Comparison of ENCODE assay signal across 28 cellular contexts in genomic region chr12:98317939-98318899, GRCh38.
"Had no signal": no experiment of that assay in that cellular context is flagged by ENCODE, and none has a peak within 500 bp of the region (broad histone marks: within the 10 kb centered on the region; RNA-seq: fewer than 3 reads in every experiment).

No MANE protein-coding gene starts in this region.

- FAIRE-seq: endothelial cell of umbilical vein had no signal

- H3K27me3 ChIP-seq: gastroesophageal sphincter, heart right ventricle, left lung, right lobe of liver, stomach, thyroid gland, upper lobe of right lung had no signal

- H3K4me1 Mint-ChIP-seq: activated CD4-positive, alpha-beta T cell treated with anti-CD3 and anti-CD28 coated beads, Interleukin-2, amount 10 ng/mL, durations not matched to agents 7 days and 5 days; activated naive CD4-positive, alpha-beta T cell treated with anti-CD3 and anti-CD28 coated beads, Interleukin-2, amount 50 U/mL, for 24 hours; activated naive CD8-positive, alpha-beta T cell treated with anti-CD3 and anti-CD28 coated beads, Interleukin-2, amount 50 U/mL, for 24 hours; natural killer cell; stimulated activated effector memory CD8-positive, alpha-beta T cell treated with anti-CD3 and anti-CD28 coated beads, Interleukin-12 subunit alpha, Interleukin-12 subunit beta, amount 100 ng/mL, for 72 hours; WTC11 had no signal

- H3K36me3 Mint-ChIP-seq: activated naive CD4-positive, alpha-beta T cell treated with anti-CD3 and anti-CD28 coated beads, Interleukin-2, amount 50 U/mL, for 24 hours; natural killer cell; stimulated activated effector memory CD8-positive, alpha-beta T cell treated with anti-CD3 and anti-CD28 coated beads, Interleukin-12 subunit alpha, Interleukin-12 subunit beta, amount 100 ng/mL, for 72 hours; WTC11 had no signal

- H3K4me1 ChIP-seq: heart right ventricle, left lung, lower lobe of right lung, right lobe of liver, thyroid gland, upper lobe of right lung had no signal

- H3K4me3 ChIP-seq: gastroesophageal sphincter, heart right ventricle, left lung, lower lobe of right lung, right lobe of liver, stomach, thyroid gland, upper lobe of right lung had no signal

- H3K27ac ChIP-seq: gastroesophageal sphincter, heart right ventricle, left lung, lower lobe of right lung, right lobe of liver, stomach, thyroid gland, upper lobe of right lung had no signal

- DNase-seq: activated CD4-positive, alpha-beta T cell treated with anti-CD3 and anti-CD28 coated beads for 1 hour; activated CD4-positive, alpha-beta T cell treated with anti-CD3 and anti-CD28 coated beads, Interleukin-2, amount 10 ng/mL, durations not matched to agents 7 days and 5 days; activated CD8-positive, alpha-beta T cell treated with anti-CD3 and anti-CD28 coated beads for 36 hours; activated naive CD8-positive, alpha-beta T cell treated with anti-CD3 and anti-CD28 coated beads, Interleukin-2, amount 50 U/mL, for 24 hours; activated T-cell treated with anti-CD3 and anti-CD28 coated beads, Interleukin-2, amount 50 U/mL, for 48 hours; amygdala; caudate nucleus; cortex of kidney; heart right ventricle; kidney glomerular epithelial cell; left lung; lower lobe of right lung; mesendoderm; natural killer cell; right lobe of liver; stimulated activated CD4-positive, alpha-beta T cell treated with anti-CD3 and anti-CD28 coated beads, Interleukin-12 subunit alpha, Interleukin-12 subunit beta, amount 100 ng/mL, for 4 hours; stimulated activated CD4-positive, alpha-beta T cell treated with anti-CD3 and anti-CD28 coated beads, Interleukin-4, amount 100 ng/mL, for 24 hours; stomach; T-helper 2 cell; thyroid gland; upper lobe of right lung had no signal

- H3K27ac Mint-ChIP-seq: activated CD4-positive, alpha-beta T cell treated with anti-CD3 and anti-CD28 coated beads, Interleukin-2, amount 10 ng/mL, durations not matched to agents 7 days and 5 days; activated CD8-positive, alpha-beta T cell treated with anti-CD3 and anti-CD28 coated beads for 36 hours; activated naive CD4-positive, alpha-beta T cell treated with anti-CD3 and anti-CD28 coated beads, Interleukin-2, amount 50 U/mL, for 24 hours; activated naive CD8-positive, alpha-beta T cell treated with anti-CD3 and anti-CD28 coated beads, Interleukin-2, amount 50 U/mL, for 24 hours; activated T-helper 2 cell treated with anti-CD3 and anti-CD28 coated beads, Interferon-gamma antibody, Interleukin-2, Interleukin-4, amounts not matched to agents 10 μg/mL and 5 μg/mL and 100 μg/mL, durations not matched to agents 14 hours and 24 hours and 36 hours; natural killer cell; progenitor cell of endocrine pancreas; stimulated activated effector memory CD8-positive, alpha-beta T cell treated with anti-CD3 and anti-CD28 coated beads, Interleukin-12 subunit alpha, Interleukin-12 subunit beta, amount 100 ng/mL, for 72 hours; WTC11 had no signal

- H3K4me3 Mint-ChIP-seq: activated CD4-positive, alpha-beta T cell treated with anti-CD3 and anti-CD28 coated beads, Interleukin-2, amount 10 ng/mL, durations not matched to agents 7 days and 5 days; activated CD8-positive, alpha-beta T cell treated with anti-CD3 and anti-CD28 coated beads for 36 hours; activated naive CD4-positive, alpha-beta T cell treated with anti-CD3 and anti-CD28 coated beads, Interleukin-2, amount 50 U/mL, for 24 hours; activated naive CD8-positive, alpha-beta T cell treated with anti-CD3 and anti-CD28 coated beads, Interleukin-2, amount 50 U/mL, for 24 hours; natural killer cell; stimulated activated effector memory CD8-positive, alpha-beta T cell treated with anti-CD3 and anti-CD28 coated beads, Interleukin-12 subunit alpha, Interleukin-12 subunit beta, amount 100 ng/mL, for 72 hours; WTC11 had no signal

- H3K36me3 ChIP-seq: gastroesophageal sphincter, heart right ventricle, left lung, lower lobe of right lung, right lobe of liver, stomach, thyroid gland, upper lobe of right lung had no signal

- H3K27me3 Mint-ChIP-seq: activated CD8-positive, alpha-beta T cell treated with anti-CD3 and anti-CD28 coated beads for 36 hours; activated naive CD8-positive, alpha-beta T cell treated with anti-CD3 and anti-CD28 coated beads, Interleukin-2, amount 50 U/mL, for 24 hours; progenitor cell of endocrine pancreas had no signal

- H3K9me3 Mint-ChIP-seq: activated CD4-positive, alpha-beta T cell treated with anti-CD3 and anti-CD28 coated beads, Interleukin-2, amount 10 ng/mL, durations not matched to agents 7 days and 5 days; activated CD8-positive, alpha-beta T cell treated with anti-CD3 and anti-CD28 coated beads for 36 hours; activated naive CD8-positive, alpha-beta T cell treated with anti-CD3 and anti-CD28 coated beads, Interleukin-2, amount 50 U/mL, for 24 hours; activated T-helper 2 cell treated with anti-CD3 and anti-CD28 coated beads, Interferon-gamma antibody, Interleukin-2, Interleukin-4, amounts not matched to agents 10 μg/mL and 5 μg/mL and 100 μg/mL, durations not matched to agents 14 hours and 24 hours and 36 hours; natural killer cell; stimulated activated effector memory CD8-positive, alpha-beta T cell treated with anti-CD3 and anti-CD28 coated beads, Interleukin-12 subunit alpha, Interleukin-12 subunit beta, amount 100 ng/mL, for 72 hours; WTC11 had no signal

- ATAC-seq: activated CD8-positive, alpha-beta T cell treated with anti-CD3 and anti-CD28 coated beads for 36 hours; activated naive CD8-positive, alpha-beta T cell treated with anti-CD3 and anti-CD28 coated beads, Interleukin-2, amount 50 U/mL, for 24 hours; gastroesophageal sphincter; heart right ventricle; lower lobe of right lung; natural killer cell; right lobe of liver; stimulated activated effector memory CD8-positive, alpha-beta T cell treated with anti-CD3 and anti-CD28 coated beads, Interleukin-12 subunit alpha, Interleukin-12 subunit beta, amount 100 ng/mL, for 72 hours; upper lobe of right lung; WTC11 had no signal

- H3K9me3 ChIP-seq: gastroesophageal sphincter, left lung, lower lobe of right lung, right lobe of liver, stomach, thyroid gland, upper lobe of right lung had no signal
